2 cellular contexts compared by ENCODE assay signal in genomic region chr6:35491558-35492541, GRCh38.
TF ChIP-seq lines count a peak whose summit lies in the region.

No MANE protein-coding gene starts in this region.

TF ChIP-seq in K562, 482 proteins besides CTCF, POLR2A, EP300 and RAD21 (continues in another document):
- TF ChIP-seq PURB (CRISPR knock-in tag; IDR thresholded peaks at IDR 0.05; ENCODE audit: low read depth) (no peak), SRSF9 (IDR thresholded peaks at IDR 0.05; ENCODE audit: borderline replicate concordance, low read depth, low read length) (no peak), ZNF583 (CRISPR knock-in tag; IDR thresholded peaks at IDR 0.05) (no peak), C11orf30 (IDR thresholded peaks at IDR 0.05; ENCODE audit: low read depth) (peak; percentile 21; the same call in 1 of the 2 replicates), XRCC3 (IDR thresholded peaks at IDR 0.05) (no peak), REST (CRISPR knock-in tag; IDR thresholded peaks at IDR 0.05; ENCODE audit: low read depth) (0 out of 2 replicates have a peak, but pooled peaks have one; percentile 22)
- TF ChIP-seq, protein P1, sequence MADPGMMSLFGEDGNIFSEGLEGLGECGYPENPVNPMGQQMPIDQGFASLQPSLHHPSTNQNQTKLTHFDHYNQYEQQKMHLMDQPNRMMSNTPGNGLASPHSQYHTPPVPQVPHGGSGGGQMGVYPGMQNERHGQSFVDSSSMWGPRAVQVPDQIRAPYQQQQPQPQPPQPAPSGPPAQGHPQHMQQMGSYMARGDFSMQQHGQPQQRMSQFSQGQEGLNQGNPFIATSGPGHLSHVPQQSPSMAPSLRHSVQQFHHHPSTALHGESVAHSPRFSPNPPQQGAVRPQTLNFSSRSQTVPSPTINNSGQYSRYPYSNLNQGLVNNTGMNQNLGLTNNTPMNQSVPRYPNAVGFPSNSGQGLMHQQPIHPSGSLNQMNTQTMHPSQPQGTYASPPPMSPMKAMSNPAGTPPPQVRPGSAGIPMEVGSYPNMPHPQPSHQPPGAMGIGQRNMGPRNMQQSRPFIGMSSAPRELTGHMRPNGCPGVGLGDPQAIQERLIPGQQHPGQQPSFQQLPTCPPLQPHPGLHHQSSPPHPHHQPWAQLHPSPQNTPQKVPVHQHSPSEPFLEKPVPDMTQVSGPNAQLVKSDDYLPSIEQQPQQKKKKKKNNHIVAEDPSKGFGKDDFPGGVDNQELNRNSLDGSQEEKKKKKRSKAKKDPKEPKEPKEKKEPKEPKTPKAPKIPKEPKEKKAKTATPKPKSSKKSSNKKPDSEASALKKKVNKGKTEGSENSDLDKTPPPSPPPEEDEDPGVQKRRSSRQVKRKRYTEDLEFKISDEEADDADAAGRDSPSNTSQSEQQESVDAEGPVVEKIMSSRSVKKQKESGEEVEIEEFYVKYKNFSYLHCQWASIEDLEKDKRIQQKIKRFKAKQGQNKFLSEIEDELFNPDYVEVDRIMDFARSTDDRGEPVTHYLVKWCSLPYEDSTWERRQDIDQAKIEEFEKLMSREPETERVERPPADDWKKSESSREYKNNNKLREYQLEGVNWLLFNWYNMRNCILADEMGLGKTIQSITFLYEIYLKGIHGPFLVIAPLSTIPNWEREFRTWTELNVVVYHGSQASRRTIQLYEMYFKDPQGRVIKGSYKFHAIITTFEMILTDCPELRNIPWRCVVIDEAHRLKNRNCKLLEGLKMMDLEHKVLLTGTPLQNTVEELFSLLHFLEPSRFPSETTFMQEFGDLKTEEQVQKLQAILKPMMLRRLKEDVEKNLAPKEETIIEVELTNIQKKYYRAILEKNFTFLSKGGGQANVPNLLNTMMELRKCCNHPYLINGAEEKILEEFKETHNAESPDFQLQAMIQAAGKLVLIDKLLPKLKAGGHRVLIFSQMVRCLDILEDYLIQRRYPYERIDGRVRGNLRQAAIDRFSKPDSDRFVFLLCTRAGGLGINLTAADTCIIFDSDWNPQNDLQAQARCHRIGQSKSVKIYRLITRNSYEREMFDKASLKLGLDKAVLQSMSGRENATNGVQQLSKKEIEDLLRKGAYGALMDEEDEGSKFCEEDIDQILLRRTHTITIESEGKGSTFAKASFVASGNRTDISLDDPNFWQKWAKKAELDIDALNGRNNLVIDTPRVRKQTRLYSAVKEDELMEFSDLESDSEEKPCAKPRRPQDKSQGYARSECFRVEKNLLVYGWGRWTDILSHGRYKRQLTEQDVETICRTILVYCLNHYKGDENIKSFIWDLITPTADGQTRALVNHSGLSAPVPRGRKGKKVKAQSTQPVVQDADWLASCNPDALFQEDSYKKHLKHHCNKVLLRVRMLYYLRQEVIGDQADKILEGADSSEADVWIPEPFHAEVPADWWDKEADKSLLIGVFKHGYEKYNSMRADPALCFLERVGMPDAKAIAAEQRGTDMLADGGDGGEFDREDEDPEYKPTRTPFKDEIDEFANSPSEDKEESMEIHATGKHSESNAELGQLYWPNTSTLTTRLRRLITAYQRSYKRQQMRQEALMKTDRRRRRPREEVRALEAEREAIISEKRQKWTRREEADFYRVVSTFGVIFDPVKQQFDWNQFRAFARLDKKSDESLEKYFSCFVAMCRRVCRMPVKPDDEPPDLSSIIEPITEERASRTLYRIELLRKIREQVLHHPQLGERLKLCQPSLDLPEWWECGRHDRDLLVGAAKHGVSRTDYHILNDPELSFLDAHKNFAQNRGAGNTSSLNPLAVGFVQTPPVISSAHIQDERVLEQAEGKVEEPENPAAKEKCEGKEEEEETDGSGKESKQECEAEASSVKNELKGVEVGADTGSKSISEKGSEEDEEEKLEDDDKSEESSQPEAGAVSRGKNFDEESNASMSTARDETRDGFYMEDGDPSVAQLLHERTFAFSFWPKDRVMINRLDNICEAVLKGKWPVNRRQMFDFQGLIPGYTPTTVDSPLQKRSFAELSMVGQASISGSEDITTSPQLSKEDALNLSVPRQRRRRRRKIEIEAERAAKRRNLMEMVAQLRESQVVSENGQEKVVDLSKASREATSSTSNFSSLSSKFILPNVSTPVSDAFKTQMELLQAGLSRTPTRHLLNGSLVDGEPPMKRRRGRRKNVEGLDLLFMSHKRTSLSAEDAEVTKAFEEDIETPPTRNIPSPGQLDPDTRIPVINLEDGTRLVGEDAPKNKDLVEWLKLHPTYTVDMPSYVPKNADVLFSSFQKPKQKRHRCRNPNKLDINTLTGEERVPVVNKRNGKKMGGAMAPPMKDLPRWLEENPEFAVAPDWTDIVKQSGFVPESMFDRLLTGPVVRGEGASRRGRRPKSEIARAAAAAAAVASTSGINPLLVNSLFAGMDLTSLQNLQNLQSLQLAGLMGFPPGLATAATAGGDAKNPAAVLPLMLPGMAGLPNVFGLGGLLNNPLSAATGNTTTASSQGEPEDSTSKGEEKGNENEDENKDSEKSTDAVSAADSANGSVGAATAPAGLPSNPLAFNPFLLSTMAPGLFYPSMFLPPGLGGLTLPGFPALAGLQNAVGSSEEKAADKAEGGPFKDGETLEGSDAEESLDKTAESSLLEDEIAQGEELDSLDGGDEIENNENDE (IDR thresholded peaks at IDR 0.05; ENCODE audit: low read depth, low read length) = no peak

TF ChIP-seq in GM12891, 5 proteins besides CTCF, POLR2A, EP300 and RAD21:
- TF ChIP-seq TAF1 (IDR thresholded peaks at IDR 0.05; ENCODE audit: low read depth, low read length) = no peak
- no peak for TF ChIP-seq SPI1 (IDR thresholded peaks at IDR 0.05; ENCODE audit: low read depth, low read length)
- TF ChIP-seq POLR2AphosphoS5 (IDR thresholded peaks at IDR 0.05; ENCODE audit: low read depth, low read length) = no peak
- TF ChIP-seq POU2F2 (IDR thresholded peaks at IDR 0.05; ENCODE audit: low read depth, low read length) = no peak
- TF ChIP-seq PAX5 (IDR thresholded peaks at IDR 0.05; ENCODE audit: insufficient read depth, low read length, severe bottlenecking) = no peak
TF ChIP-seq in GM12891: peak in this region for 0.
